Comparison of ENCODE assay signal across 14 cellular contexts in genomic region chr10:28411648-28412047, GRCh38.
DNase-seq lines count a peak whose midpoint lies in the region; ATAC-seq lines count a peak whose summit lies in the region.
"Had no signal": no experiment of that assay in that cellular context is flagged by ENCODE, and none has a peak within 500 bp of the region (broad histone marks: within the 10 kb centered on the region; RNA-seq: fewer than 3 reads in every experiment).

No MANE protein-coding gene starts in this region.

- intact Hi-C loops in cardiac septum (cut with DNase I): no loop called here

- peak; percentile 62 for ATAC-seq in GM19035 (IDR thresholded peaks at IDR 0.05; ENCODE audit: unreplicated experiment)
- peak; percentile 67 for ATAC-seq in HG03432 (IDR thresholded peaks at IDR 0.05; ENCODE audit: unreplicated experiment)
- ATAC-seq in GM19452 (IDR thresholded peaks at IDR 0.05; ENCODE audit: unreplicated experiment): no peak

- peak overlapping the region; percentile 54 for H3K27ac ChIP-seq in epithelial cell of prostate
- H3K27ac ChIP-seq: right atrium auricular region, SJSA1 had no signal

- DNase-seq in Caki2 (ENCODE audit: low read depth) (peak; percentile 6), epithelial cell of prostate (ENCODE audit: low read depth, low spot score) (peak; percentile 84), kidney glomerular epithelial cell (lab: John Stamatoyannopoulos, UW) (no peak), OCI-M2 (lab: John Stamatoyannopoulos, UW; ENCODE audit: unreplicated experiment) (no peak), cardiac septum (ENCODE audit: low spot score) (no peak)
- DNase-seq: activated CD8-positive, alpha-beta memory T cell treated with anti-CD3 and anti-CD28 coated beads, Interleukin-2, amount 50 U/mL, for 48 hours; COR-L47; HFFc6; NCI-H2171 had no signal

- in situ Hi-C loops in Caki2 (cut with HindIII; ENCODE audit: low pct_unique_long_range_greater_than_20kb, low sequenced_read_pairs): no loop called here

Comparison
In these comparisons a context has a peak if more than half of its experiments do, and no peak if none do; other contexts are left out.
1. DNase-seq: peak in Caki2 (single experiment) and epithelial cell of prostate (single experiment); none in kidney glomerular epithelial cell (single experiment), OCI-M2 (single experiment) and cardiac septum (single experiment).